ENCODE assay signal across 5 cellular contexts in the genomic region with DNA sequence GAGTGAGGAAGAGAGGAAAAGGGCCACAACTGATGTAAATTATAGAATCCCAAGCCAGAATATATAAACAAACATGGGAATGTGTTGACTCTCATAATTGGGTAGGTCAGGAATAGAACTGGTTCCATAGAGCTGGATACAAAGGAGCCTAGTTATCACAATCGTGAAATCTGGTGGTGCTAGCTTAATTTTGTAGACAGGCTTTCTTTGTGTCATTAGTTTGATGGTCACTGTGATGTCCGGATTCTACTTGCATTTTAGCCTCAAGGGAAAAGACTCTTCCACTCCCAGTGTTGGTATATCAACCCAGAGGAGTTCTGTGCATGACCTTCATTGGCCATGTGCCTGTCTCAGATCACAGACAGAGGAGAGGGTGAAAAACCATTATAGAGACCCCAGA.
"Had no signal": no experiment of that assay in that cellular context is flagged by ENCODE, and none has a peak within 500 bp of the region (broad histone marks: within the 10 kb centered on the region; RNA-seq: fewer than 3 reads in every experiment).

No MANE protein-coding gene starts in this region.

- ATAC-seq: GM23338, K562 had no signal

- H3K4me3 Mint-ChIP-seq: GM23338, H9 had no signal

- H3K4me2 ChIP-seq: GM23338 had no signal

- H3K27ac Mint-ChIP-seq: GM23338, H9 had no signal

- DNase-seq: H9, HCEC 1CT, IMR-90 had no signal

- H3K9me3 Mint-ChIP-seq: H9 had no signal

- H3K4me3 ChIP-seq: GM23338, K562 had no signal

- H3K4me1 Mint-ChIP-seq: GM23338 had no signal

- H2AFZ ChIP-seq: GM23338 had no signal
